ENCODE assay signal across 14 cellular contexts in the genomic region with DNA sequence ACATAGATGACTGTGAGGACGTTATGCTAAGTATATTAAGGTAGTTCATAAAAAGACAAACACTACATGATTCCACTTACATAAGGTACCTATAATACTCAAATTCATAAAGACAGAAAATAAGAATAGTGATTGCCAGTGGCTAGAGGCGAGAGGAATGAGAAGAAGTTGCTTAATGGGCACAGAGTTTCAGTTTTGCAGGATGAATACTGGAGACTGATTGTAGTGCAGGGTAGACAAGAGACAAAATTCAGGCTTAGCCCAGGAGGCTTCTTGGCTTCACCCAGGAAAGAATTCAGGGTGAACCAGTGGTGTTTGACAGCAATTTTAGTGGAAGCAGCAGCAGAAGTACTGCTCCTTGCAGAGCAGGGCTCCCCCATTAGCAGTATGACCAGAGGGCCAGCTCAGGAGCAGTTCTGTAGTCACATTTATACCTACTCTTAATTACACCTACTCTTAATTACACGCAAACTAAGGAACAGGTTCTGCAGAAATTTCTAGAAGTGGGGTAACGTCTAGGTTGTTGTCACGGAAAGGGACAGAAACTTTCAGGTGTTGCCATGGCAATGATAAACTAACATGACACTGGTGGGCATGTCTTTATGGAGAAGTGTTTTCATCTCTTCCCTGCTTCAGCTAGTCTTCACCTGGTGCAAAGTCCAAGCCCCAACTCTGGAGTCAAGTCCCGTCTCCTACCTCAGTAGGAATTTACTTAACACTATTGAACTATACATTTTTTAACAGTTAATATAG. TPM values are rescaled to one million over a fixed set of nuclear protein-coding genes. Genes with fewer than 3 reads are reported as not detected.
A peak's percentile ranks its signal among the peaks of the same experiment; 100 is the strongest.
DNase-seq lines count a peak whose midpoint lies in the region; ATAC-seq, FAIRE-seq and TF ChIP-seq lines count a peak whose summit lies in the region.
"Had no signal": no experiment of that assay in that cellular context is flagged by ENCODE, and none has a peak within 500 bp of the region (broad histone marks: within the 10 kb centered on the region; RNA-seq: fewer than 3 reads in every experiment).

No MANE protein-coding gene starts in this region.

- no peak for TF ChIP-seq POLR2A in GM12891 (IDR thresholded peaks at IDR 0.05; ENCODE audit: low read depth, low read length)

- intact Hi-C loops in left colon (cut with DNase I, micrococcal nuclease): no loop called here

- peak in 1 of 3 donors; percentile 29 for DNase-seq in CD4-positive, CD25-positive, alpha-beta regulatory T cell
- DNase-seq in GM12891 (ENCODE audit: insufficient read length, low spot score) (no peak), T-cell (peak in 1 of 34 experiments; percentile 20), left colon (no peak), HEK293T (ENCODE audit: extremely low spot score) (no peak), osteocyte (ENCODE audit: extremely low spot score, unreplicated experiment) (no peak), NCI-H2196 treated with DMSO at 0.1 percent for 48 hours (lab: John Stamatoyannopoulos, UW; ENCODE audit: unreplicated experiment) (no peak)
- DNase-seq: Calu3, NCI-H1105, NCI-H774, testis had no signal

- peak overlapping the region; percentile 54 to 81 (median 76) for H3K4me3 Mint-ChIP-seq in CD4-positive, CD25-positive, alpha-beta regulatory T cell
- H3K4me3 Mint-ChIP-seq in T-cell (peak overlapping the region in 2 of 3 donors; percentile 10 to 40), osteocyte (ENCODE audit: unreplicated experiment) (no peak overlapping the region)

- no peak for TF ChIP-seq CTCF in osteocyte (IDR thresholded peaks at IDR 0.05)

- H3K27me3 Mint-ChIP-seq in CD4-positive, CD25-positive, alpha-beta regulatory T cell: no peaks in the 10 kb centered on the region
- no peaks in the 10 kb centered on the region for H3K27me3 Mint-ChIP-seq in T-cell
- no peaks in the 10 kb centered on the region for H3K27me3 Mint-ChIP-seq in osteocyte (ENCODE audit: unreplicated experiment)

- POLR2A ChIA-PET in T-cell (lab: Charles Lee): interaction anchor here in 1 of 2 donors (0.9 kb wide), 1 partner anchor 11 kb away, joined by 6 read pairs; no protein-coding TSS in a partner anchor
- POLR2A ChIA-PET in HEK293T (lab: Yijun Ruan, JAX): no interaction called here

- CTCF ChIA-PET in T-cell (lab: Charles Lee) (no interaction called here), HEK293T (lab: Yijun Ruan, JAX) (no interaction called here)

- H3K36me3 ChIP-seq in CD4-positive, CD25-positive, alpha-beta regulatory T cell (ENCODE audit: control insufficient read depth, insufficient read depth, low read length): no peaks in the 10 kb centered on the region

- peak; percentile 76 for FAIRE-seq in GM12891 (lab: Jason Lieb, UNC)
- FAIRE-seq: endothelial cell of umbilical vein, GM12892 had no signal

- H3K4me1 ChIP-seq in CD4-positive, CD25-positive, alpha-beta regulatory T cell (ENCODE audit: control insufficient read depth, insufficient read depth, low read length, poor library complexity, severe bottlenecking): peaks cover 95% of the 10 kb centered on the region
- H3K4me1 ChIP-seq: testis had no signal

- peak overlapping the region; percentile 74 for H3K4me3 ChIP-seq in CD4-positive, CD25-positive, alpha-beta regulatory T cell (ENCODE audit: low read depth, low read length)
- H3K4me3 ChIP-seq: testis had no signal

- H3K27ac ChIP-seq in CD4-positive, CD25-positive, alpha-beta regulatory T cell (ENCODE audit: insufficient read depth, low read length, poor library complexity, severe bottlenecking): peak overlapping the region; percentile 79
- H3K27ac ChIP-seq: testis had no signal

- H3K4me1 Mint-ChIP-seq in CD4-positive, CD25-positive, alpha-beta regulatory T cell: peaks cover 52 to 92% (median 68%) of the 10 kb centered on the region in 4 donors
- H3K4me1 Mint-ChIP-seq in T-cell: peaks cover 83 to 87% (median 87%) of the 10 kb centered on the region in 3 donors
- peaks cover 52% of the 10 kb centered on the region for H3K4me1 Mint-ChIP-seq in osteocyte (ENCODE audit: unreplicated experiment)

- no peaks in the 10 kb centered on the region for H3K9me3 Mint-ChIP-seq in CD4-positive, CD25-positive, alpha-beta regulatory T cell
- no peaks in the 10 kb centered on the region for H3K9me3 Mint-ChIP-seq in T-cell
- H3K9me3 Mint-ChIP-seq in osteocyte (ENCODE audit: unreplicated experiment): no peaks in the 10 kb centered on the region

- peaks cover 4% of the 10 kb centered on the region for H3K36me3 Mint-ChIP-seq in CD4-positive, CD25-positive, alpha-beta regulatory T cell
- H3K36me3 Mint-ChIP-seq in T-cell (peaks cover 3% of the 10 kb centered on the region), osteocyte (ENCODE audit: unreplicated experiment) (peaks cover 18% of the 10 kb centered on the region)

- H3K9me3 ChIP-seq in CD4-positive, CD25-positive, alpha-beta regulatory T cell (ENCODE audit: control insufficient read depth in 2 of 2, low read length in 2 of 2): no peaks in the 10 kb centered on the region
- H3K9me3 ChIP-seq: testis had no signal

- peak overlapping the region; percentile 10 to 93 (median 69) for H3K27ac Mint-ChIP-seq in CD4-positive, CD25-positive, alpha-beta regulatory T cell
- H3K27ac Mint-ChIP-seq in T-cell (peak overlapping the region; percentile 40 to 82), osteocyte (ENCODE audit: unreplicated experiment) (no peak overlapping the region)

- no peaks in the 10 kb centered on the region for H3K27me3 ChIP-seq in CD4-positive, CD25-positive, alpha-beta regulatory T cell (ENCODE audit: control insufficient read depth, insufficient read depth, low read length)
- H3K27me3 ChIP-seq: testis had no signal

- peak in 1 of 2 donors; percentile 9 for ATAC-seq in CD4-positive, CD25-positive, alpha-beta regulatory T cell (ENCODE audit: low read depth in 2 of 2)
- ATAC-seq in T-cell (replicated peaks in 1 of 4) (no peak), left colon (peak; percentile 31), GM19328 (IDR thresholded peaks at IDR 0.05; ENCODE audit: unreplicated experiment) (no peak)

TF ChIP-seq in GM12891, 5 proteins besides CTCF, POLR2A, EP300 and RAD21:
- TF ChIP-seq PAX5 (IDR thresholded peaks at IDR 0.05; ENCODE audit: insufficient read depth, low read length, severe bottlenecking) (no peak), SPI1 (IDR thresholded peaks at IDR 0.05; ENCODE audit: low read depth, low read length) (0 out of 2 replicates have a peak, but pooled peaks have one; percentile 10)

TF ChIP-seq in HEK293T, 16 proteins besides CTCF, POLR2A, EP300 and RAD21:
- TF ChIP-seq FOXM1 (IDR thresholded peaks at IDR 0.05; ENCODE audit: borderline replicate concordance): no peak
- no peak for TF ChIP-seq FOXA1 (IDR thresholded peaks at IDR 0.05)
- no peak for TF ChIP-seq SP1 (IDR thresholded peaks at IDR 0.05)
- no peak for TF ChIP-seq ELF4 (IDR thresholded peaks at IDR 0.05)

RNA-seq across cellular contexts. Expression of gene TBL1XR1, which starts 55.2 kb away (rescaled TPM):
- 146 TPM for total RNA-seq in CD4-positive, CD25-positive, alpha-beta regulatory T cell
- 10 to 100 TPM; 34.0 to 49.0 (median 37.8) TPM for polyA plus RNA-seq in CD4-positive, CD25-positive, alpha-beta regulatory T cell
- 26.8 TPM for polyA plus RNA-seq in GM12891 (2012; ENCODE audit: low read depth, missing spikeins)
- total RNA-seq in T-cell (100 to 1,000 TPM; 120 to 156 (median 140) TPM), left colon (100 to 1,000 TPM; 165 to 186 TPM), osteocyte (370 and 381 TPM in 2 replicates)
